Comparison of ENCODE assay signal across 8 cellular contexts in the genomic region with DNA sequence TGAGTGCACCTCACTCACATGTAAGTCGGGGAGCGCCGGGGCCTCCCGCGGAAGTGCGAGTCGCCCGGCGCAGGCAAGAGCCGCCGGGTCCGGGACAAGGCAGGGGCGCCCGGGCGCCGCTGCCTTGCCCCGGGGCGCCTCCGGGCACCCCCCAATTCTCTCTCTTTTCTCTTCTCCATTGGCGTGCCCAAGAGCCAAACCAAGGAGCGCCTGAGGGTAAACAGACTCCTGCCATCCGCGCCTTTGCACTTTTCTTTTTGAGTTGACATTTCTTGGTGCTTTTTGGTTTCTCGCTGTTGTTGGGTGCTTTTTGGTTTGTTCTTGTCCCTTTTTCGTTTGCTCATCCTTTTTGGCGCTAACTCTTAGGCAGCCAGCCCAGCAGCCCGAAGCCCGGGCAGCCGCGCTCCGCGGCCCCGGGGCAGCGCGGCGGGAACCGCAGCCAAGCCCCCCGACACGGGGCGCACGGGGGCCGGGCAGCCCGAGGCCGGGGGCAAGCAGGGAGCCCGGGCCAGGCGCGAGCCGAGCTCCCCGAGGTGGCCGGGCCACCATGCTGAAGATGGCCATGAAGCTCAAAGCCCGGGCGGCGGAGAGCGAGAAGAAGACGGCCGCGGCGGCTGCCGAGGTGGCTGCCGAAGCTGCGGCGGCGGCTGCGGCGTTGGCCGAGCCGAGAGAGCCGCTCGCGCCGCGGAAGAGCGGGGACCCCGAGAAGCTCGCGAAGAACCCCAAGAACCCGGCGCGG. TPM values are rescaled to one million over a fixed set of nuclear protein-coding genes. Genes with fewer than 3 reads are reported as not detected.
A peak's percentile ranks its signal among the peaks of the same experiment; 100 is the strongest.
DNase-seq lines count a peak whose midpoint lies in the region; ATAC-seq, FAIRE-seq and TF ChIP-seq lines count a peak whose summit lies in the region.

No MANE protein-coding gene starts in this region.

- ATAC-seq in GM18868 (IDR thresholded peaks at IDR 0.05; ENCODE audit: unreplicated experiment): peak; percentile 1
- ATAC-seq in pancreas: no peak
- no peak for ATAC-seq in HG03457 (IDR thresholded peaks at IDR 0.05; ENCODE audit: unreplicated experiment)

- intact Hi-C loops in pancreas (cut with DNase I): loop anchor here in 1 of 3 donors (10.0 kb wide), 1 partner anchor 85 kb away; no protein-coding TSS in a partner anchor

- H3K9ac ChIP-seq in SK-N-MC (ENCODE audit: insufficient read length): peak overlapping the region; percentile 85

- peak; percentile 66 for TF ChIP-seq POLR2A in erythroblast (IDR thresholded peaks at IDR 0.05; ENCODE audit: low read length)

- DNase-seq in SK-N-MC (ENCODE audit: low read depth, low spot score) (no peak), erythroblast (lab: John Stamatoyannopoulos, UW) (peak; percentile 60 to 63), pancreas (peak in 3 of 6 donors; percentile 38 to 73 (median 68)), amniotic stem cell (lab: John Stamatoyannopoulos, UW) (no peak), KG1 (lab: John Stamatoyannopoulos, UW) (no peak), LoVo (ENCODE audit: low spot score) (no peak)

- TF ChIP-seq CTCF in pancreas (IDR thresholded peaks at IDR 0.05): no peak

- no peak for FAIRE-seq in pancreas (lab: Jason Lieb, UNC)

- H3K27ac ChIP-seq in SK-N-MC (no peak overlapping the region), pancreas (peak overlapping the region; percentile 45 to 98 (median 74))

- no peaks in the 10 kb centered on the region for H3K36me3 ChIP-seq in SK-N-MC (ENCODE audit: insufficient read depth, low read length)
- no peaks in the 10 kb centered on the region for H3K36me3 ChIP-seq in pancreas

- peak overlapping the region; percentile 86 for H3K4me3 ChIP-seq in SK-N-MC
- H3K4me3 ChIP-seq in pancreas: peak overlapping the region; percentile 13 to 68 (median 55)

- H3K9me3 ChIP-seq in SK-N-MC (ENCODE audit: low read depth, low read length) (no peaks in the 10 kb centered on the region), pancreas (no peaks in the 10 kb centered on the region)

- H3K4me1 ChIP-seq in pancreas: peaks cover 14 to 17% (median 15%) of the 10 kb centered on the region in 3 donors

- no peaks in the 10 kb centered on the region for H3K27me3 ChIP-seq in pancreas

- WGBS in pancreas, 2 donors: 49 to 53% methylated on average over 76 to 79 of the region's 79 CpGs

RNA-seq across cellular contexts. Expression of a gene that starts 37.0 kb away (rescaled TPM):
- total RNA-seq in pancreas: 100 to 1,000 TPM; 349 to 850 (median 535) TPM
- 1,000 to 10,000 TPM; 1,207 to 2,220 TPM for polyA plus RNA-seq in pancreas

RNA-seq across cellular contexts. Expression of a gene that starts 38.8 kb away (rescaled TPM):
- under 1 TPM; 0.47 to 0.84 (median 0.53) TPM for total RNA-seq in pancreas
- polyA plus RNA-seq in pancreas: 1 to 10 TPM in 1 of 2 donors, under 1 TPM in 1; 0.68 to 2.8 TPM

Comparison
In these comparisons a context has a peak if more than half of its experiments do, and no peak if none do; other contexts are left out.
1. DNase-seq: peak in erythroblast (2 of 2); none in SK-N-MC (single experiment), amniotic stem cell (single experiment), KG1 (single experiment) and LoVo (single experiment).